In the genomic region with DNA sequence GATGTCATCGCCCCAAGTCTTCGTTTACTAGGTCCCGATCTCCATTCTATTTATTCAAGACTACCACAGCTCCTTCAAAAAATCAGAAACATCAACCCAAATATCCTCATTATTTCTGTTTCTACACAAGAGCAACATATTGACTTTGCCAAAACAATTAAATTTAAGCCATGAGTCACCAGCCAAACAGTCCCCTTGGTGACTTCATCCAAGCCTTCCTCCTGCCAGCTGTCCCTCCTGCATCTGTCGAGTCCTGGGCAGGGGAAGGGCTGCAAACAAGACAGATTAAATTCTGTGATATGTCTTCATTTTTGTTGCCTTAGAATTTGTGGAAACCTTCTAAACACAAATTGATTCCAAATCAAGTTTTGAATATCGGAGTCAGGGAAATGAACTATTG, we compare ENCODE assay signal across 14 cellular contexts.
DNase-seq lines count a peak whose midpoint lies in the region; ATAC-seq and TF ChIP-seq lines count a peak whose summit lies in the region.
"Had no signal": no experiment of that assay in that cellular context is flagged by ENCODE, and none has a peak within 500 bp of the region (broad histone marks: within the 10 kb centered on the region; RNA-seq: fewer than 3 reads in every experiment).

No MANE protein-coding gene starts in this region.

- H3K4me1 Mint-ChIP-seq in mesothelial cell of epicardium, result peaks cover 9% of the 10 kb centered on the region
- H3K4me1 Mint-ChIP-seq: activated naive CD8-positive, alpha-beta T cell treated with anti-CD3 and anti-CD28 coated beads, Interleukin-2, amount 50 U/mL, for 24 hours; natural killer cell had no signal

- no peak for TF ChIP-seq CTCF in thoracic aorta (IDR thresholded peaks at IDR 0.05)
- TF ChIP-seq CTCF in mesothelial cell of epicardium (IDR thresholded peaks at IDR 0.05; ENCODE audit: unreplicated experiment), result no peak

- H3K36me3 ChIP-seq in thoracic aorta, result no peaks in the 10 kb centered on the region

- H3K27ac ChIP-seq in thoracic aorta, result peak overlapping the region; percentile 14 to 77
- H3K27ac ChIP-seq: testis had no signal

- peak overlapping the region; percentile 53 for H3K4me3 ChIP-seq in thoracic aorta
- H3K4me3 ChIP-seq: GM12878, testis had no signal

- H3K9me3 ChIP-seq in thoracic aorta, result no peaks in the 10 kb centered on the region
- H3K9me3 ChIP-seq: testis had no signal

- H3K4me1 ChIP-seq in thoracic aorta (ENCODE audit: control insufficient read depth in 1 of 2, low read depth in 2 of 2), result peaks cover 21 to 34% of the 10 kb centered on the region in 2 donors

- no peaks in the 10 kb centered on the region for H3K27me3 ChIP-seq in thoracic aorta (replicated peaks; ENCODE audit: insufficient read depth)
- H3K27me3 ChIP-seq: testis had no signal

- peak; percentile 40 for ATAC-seq in thoracic aorta (ENCODE audit: insufficient number of reproducible peaks, low FRiP score, low read depth)
- ATAC-seq: activated naive CD8-positive, alpha-beta T cell treated with anti-CD3 and anti-CD28 coated beads, Interleukin-2, amount 50 U/mL, for 24 hours; GM12878; natural killer cell had no signal

- H3K36me3 Mint-ChIP-seq in mesothelial cell of epicardium, result no peaks in the 10 kb centered on the region
- H3K36me3 Mint-ChIP-seq: natural killer cell had no signal

- DNase-seq in H4 (ENCODE audit: low spot score), result peak; percentile 62
- DNase-seq in NCI-H69 (lab: John Stamatoyannopoulos, UW), result peak; percentile 54
- DNase-seq in epidermal melanocyte (ENCODE audit: insufficient read length, low spot score), result peak; percentile 56
- DNase-seq in thoracic aorta (ENCODE audit: low spot score), result peak; percentile 6
- DNase-seq in GF-D8 (lab: John Stamatoyannopoulos, UW), result no peak
- DNase-seq in mesothelial cell of epicardium (ENCODE audit: low spot score in 2 of 2, unreplicated experiment in 2 of 2), result no peak
- no peak for DNase-seq in NCI-H1436 treated with DMSO at 0.1 percent for 48 hours (lab: John Stamatoyannopoulos, UW)
- DNase-seq: activated CD4-positive, alpha-beta T cell treated with anti-CD3 and anti-CD28 coated beads for 48 hours; activated naive CD8-positive, alpha-beta T cell treated with anti-CD3 and anti-CD28 coated beads, Interleukin-2, amount 50 U/mL, for 24 hours; head of caudate nucleus; natural killer cell; stimulated activated CD4-positive, alpha-beta T cell treated with anti-CD3 and anti-CD28 coated beads, Interleukin-4, amount 100 ng/mL, for 1 hour; testis had no signal

- no peak overlapping the region for H3K4me3 Mint-ChIP-seq in mesothelial cell of epicardium
- H3K4me3 Mint-ChIP-seq: activated naive CD8-positive, alpha-beta T cell treated with anti-CD3 and anti-CD28 coated beads, Interleukin-2, amount 50 U/mL, for 24 hours; natural killer cell had no signal

- H3K27me3 Mint-ChIP-seq in mesothelial cell of epicardium (ENCODE audit: low read depth), result no peaks in the 10 kb centered on the region

- H3K9me3 Mint-ChIP-seq in mesothelial cell of epicardium, result no peaks in the 10 kb centered on the region
- H3K9me3 Mint-ChIP-seq: activated naive CD8-positive, alpha-beta T cell treated with anti-CD3 and anti-CD28 coated beads, Interleukin-2, amount 50 U/mL, for 24 hours; natural killer cell had no signal

- no peak overlapping the region for H3K27ac Mint-ChIP-seq in mesothelial cell of epicardium
- H3K27ac Mint-ChIP-seq: activated naive CD8-positive, alpha-beta T cell treated with anti-CD3 and anti-CD28 coated beads, Interleukin-2, amount 50 U/mL, for 24 hours; natural killer cell had no signal

Comparison
In these comparisons a context has a peak if more than half of its experiments do, and no peak if none do; other contexts are left out.
1. DNase-seq: peak in H4 (single experiment), NCI-H69 (single experiment), epidermal melanocyte (single experiment) and thoracic aorta (single experiment); none in GF-D8 (single experiment), mesothelial cell of epicardium (0 of 2) and NCI-H1436 treated with DMSO at 0.1 percent for 48 hours (single experiment).